ENCODE assay signal across 7 cellular contexts in genomic region chr12:52025301-52026172, GRCh38. TPM values are rescaled to one million over a fixed set of nuclear protein-coding genes. Genes with fewer than 3 reads are reported as not detected.
DNase-seq lines count a peak whose midpoint lies in the region; FAIRE-seq and TF ChIP-seq lines count a peak whose summit lies in the region.

No MANE protein-coding gene starts in this region.

- dilution Hi-C loops in endothelial cell of umbilical vein (cut with MboI; ENCODE audit: extremely low pct_ligation_motif_present, low sequenced_read_pairs) = no loop called here

- peak overlapping the region; percentile 22 for H3K4me3 ChIP-seq in NT2/D1 (ENCODE audit: insufficient read length, low read depth)
- peak overlapping the region in 2 of 3 experiments; percentile 14 to 49 for H3K4me3 ChIP-seq in endothelial cell of umbilical vein (replicated peaks in 1 of 3; ENCODE audit: insufficient read depth in 1 of 3, low read depth in 1 of 3, low read length in 3 of 3)

- peak overlapping the region; percentile 89 for H3K4me2 ChIP-seq in endothelial cell of umbilical vein (ENCODE audit: insufficient read depth, low read length)

- TF ChIP-seq CTCF in endothelial cell of umbilical vein (IDR thresholded peaks at IDR 0.05; ENCODE audit: extremely low read depth in 1 of 2, insufficient read depth in 1 of 2, low read depth in 1 of 2, low read length in 2 of 2) = peak; percentile 62 to 98

- H3K27me3 ChIP-seq in NT2/D1 (ENCODE audit: insufficient read depth, insufficient read length) = peaks cover 28% of the 10 kb centered on the region
- no peaks in the 10 kb centered on the region for H3K27me3 ChIP-seq in endothelial cell of umbilical vein (ENCODE audit: control insufficient read depth in 2 of 2, insufficient read depth in 2 of 2, low read length in 2 of 2)

- no TSS peak for BruUV-seq in endothelial cell of umbilical vein (replicated peaks; lab: Mats Ljungman, UMichigan)

- CTCF ChIA-PET in endothelial cell of umbilical vein (lab: Charles Lee) = interaction anchor here (0.6 to 13.1 kb wide), 53 partner anchors 7 to 854 kb away, joined by 3 to 946 read pairs (median 5); partner anchors contain the start of genes ACVR1B, ATG101, NR4A1 and SMIM41

- FAIRE-seq in GM18507 (lab: Jason Lieb, UNC) (peak; percentile 82), endothelial cell of umbilical vein (lab: Jason Lieb, UNC) (peak; percentile 87)

- TF ChIP-seq POLR2A in endothelial cell of umbilical vein (IDR thresholded peaks at IDR 0.05; ENCODE audit: low read depth, low read length) = no peak

- no peaks in the 10 kb centered on the region for H4K20me1 ChIP-seq in endothelial cell of umbilical vein (replicated peaks; ENCODE audit: control insufficient read depth, extremely low read depth, insufficient read depth, low read length)

- H3K9me3 ChIP-seq in NT2/D1 (ENCODE audit: insufficient read depth, low read length) (no peaks in the 10 kb centered on the region), endothelial cell of umbilical vein (replicated peaks; ENCODE audit: control insufficient read depth, insufficient read depth, low read length) (no peaks in the 10 kb centered on the region)

- peak overlapping the region; percentile 76 for H2AFZ ChIP-seq in endothelial cell of umbilical vein (ENCODE audit: low read depth, low read length)

- peak overlapping the region; percentile 94 for H3K27ac ChIP-seq in endothelial cell of umbilical vein (ENCODE audit: insufficient read depth, low read depth, low read length)

- no peaks in the 10 kb centered on the region for H3K36me3 ChIP-seq in NT2/D1 (ENCODE audit: insufficient read depth, insufficient read length, low read length)
- H3K36me3 ChIP-seq in endothelial cell of umbilical vein (ENCODE audit: control insufficient read depth in 2 of 2, extremely low read depth in 1 of 2, insufficient read depth in 2 of 2, low read length in 2 of 2) = no peaks in the 10 kb centered on the region

- DNase-seq in GM18507 (ENCODE audit: extremely low spot score, insufficient read length, low read depth) (no peak), HuH-7 (ENCODE audit: low spot score) (peak; percentile 89), NT2/D1 (ENCODE audit: low read depth, low spot score) (peak; percentile 67), endothelial cell of umbilical vein (ENCODE audit: low read depth, low spot score) (peak; percentile 83), middle frontal gyrus (ENCODE audit: extremely low spot score, low spot score) (peak; percentile 69)
- peak; percentile 78 for DNase-seq in activated CD8-positive, alpha-beta memory T cell treated with anti-CD3 and anti-CD28 coated beads, Interleukin-2, amount 50 U/mL, for 24 hours (ENCODE audit: extremely low read depth)
- peak; percentile 61 to 74 for DNase-seq in stimulated activated CD8-positive, alpha-beta memory T cell treated with anti-CD3 and anti-CD28 coated beads, Interleukin-15, amount 100 ng/mL, for 4 hours (ENCODE audit: low read depth in 2 of 2)

- H3K9ac ChIP-seq in NT2/D1 (ENCODE audit: insufficient read length, low read depth) = peak overlapping the region; percentile 47
- peak overlapping the region; percentile 59 for H3K9ac ChIP-seq in endothelial cell of umbilical vein (replicated peaks; ENCODE audit: extremely low read depth, insufficient read depth, low read length)

- POLR2A ChIA-PET in endothelial cell of umbilical vein (lab: Charles Lee) = interaction anchor here (0.8 to 12.4 kb wide), 6 partner anchors 19 to 122 kb away, joined by 3 to 221 read pairs (median 3); partner anchors contain the start of gene TAMALIN

- no peaks in the 10 kb centered on the region for H3K79me2 ChIP-seq in endothelial cell of umbilical vein (ENCODE audit: control insufficient read depth, insufficient read depth, low read length)

- intact Hi-C loops in endothelial cell of umbilical vein (cut with micrococcal nuclease) = loop anchor here (1.0 kb wide), 4 partner anchors 26 to 95 kb away; partner anchors contain the start of genes ATG101 and NR4A1

- no peaks in the 10 kb centered on the region for H3K9me1 ChIP-seq in endothelial cell of umbilical vein (replicated peaks; ENCODE audit: control insufficient read depth, extremely low read depth, insufficient read depth, low read length)

- H3K4me1 ChIP-seq in NT2/D1 (ENCODE audit: insufficient read depth, insufficient read length) (peaks cover 21% of the 10 kb centered on the region), endothelial cell of umbilical vein (ENCODE audit: control insufficient read depth, extremely low read depth, insufficient read depth, low read length) (peaks cover 26% of the 10 kb centered on the region)

TF ChIP-seq in endothelial cell of umbilical vein, 7 proteins besides CTCF, POLR2A, EP300 and RAD21:
- TF ChIP-seq FOS (IDR thresholded peaks at IDR 0.05; ENCODE audit: borderline replicate concordance, insufficient read depth, low read length) (no peak), EZH2 (IDR thresholded peaks at IDR 0.05; ENCODE audit: borderline replicate concordance, low read depth, low read length, severe bottlenecking) (no peak), MYC (IDR thresholded peaks at IDR 0.05; ENCODE audit: low read depth, low read length) (no peak), POLR2AphosphoS5 (IDR thresholded peaks at IDR 0.05; ENCODE audit: insufficient read depth, low read depth, low read length) (no peak), GATA2 (IDR thresholded peaks at IDR 0.05; ENCODE audit: insufficient read depth, insufficient read length, low read depth, low read length) (no peak), MAX (IDR thresholded peaks at IDR 0.05; ENCODE audit: insufficient read depth, insufficient read length) (no peak), JUN (IDR thresholded peaks at IDR 0.05; ENCODE audit: borderline replicate concordance, insufficient read depth, insufficient read length, low read depth) (no peak)

RNA-seq across cellular contexts. Expression of gene TAMALIN, which starts 18.8 kb away (rescaled TPM):
- 87.5 and 88.4 TPM in 2 replicates for total RNA-seq in endothelial cell of umbilical vein
- polyA plus RNA-seq in endothelial cell of umbilical vein = 50.0 and 53.3 TPM in 2 replicates
- polyA plus RNA-seq in endothelial cell of umbilical vein (2011; cell fraction: cytosol; rRNA removed) = 42.2 and 64.7 TPM in 2 replicates
- polyA plus RNA-seq in endothelial cell of umbilical vein (2011; cell fraction: nucleus; rRNA removed) = 85.1 and 86.5 TPM in 2 replicates
- 68.4 and 77.9 TPM in 2 replicates for polyA plus RNA-seq in endothelial cell of umbilical vein (2012)
- polyA minus RNA-seq in endothelial cell of umbilical vein = 42.6 and 64.3 TPM in 2 replicates
- 0.51 TPM for polyA minus RNA-seq in endothelial cell of umbilical vein (2011; cell fraction: cytosol; rRNA and poly(A)+ RNA removed)
- 27.5 and 38.0 TPM in 2 replicates for polyA minus RNA-seq in endothelial cell of umbilical vein (2011; cell fraction: nucleus; rRNA and poly(A)+ RNA removed)

RNA-seq across cellular contexts. Expression of gene NR4A1, which starts 25.7 kb away (rescaled TPM):
- 6.8 and 10.2 TPM in 2 replicates for total RNA-seq in endothelial cell of umbilical vein
- 13.4 and 18.2 TPM in 2 replicates for polyA plus RNA-seq in endothelial cell of umbilical vein
- 7.8 and 14.6 TPM in 2 replicates for polyA plus RNA-seq in endothelial cell of umbilical vein (2011; cell fraction: cytosol; rRNA removed)
- polyA plus RNA-seq in endothelial cell of umbilical vein (2011; cell fraction: nucleus; rRNA removed) = 58.3 and 72.6 TPM in 2 replicates
- polyA plus RNA-seq in endothelial cell of umbilical vein (2012) = 10.3 and 10.5 TPM in 2 replicates
- 3.8 and 7.3 TPM in 2 replicates for polyA minus RNA-seq in endothelial cell of umbilical vein
- polyA minus RNA-seq in endothelial cell of umbilical vein (2011; cell fraction: cytosol; rRNA and poly(A)+ RNA removed) = 70.1 TPM
- 26.7 and 42.7 TPM in 2 replicates for polyA minus RNA-seq in endothelial cell of umbilical vein (2011; cell fraction: nucleus; rRNA and poly(A)+ RNA removed)

RNA-seq across cellular contexts. Expression of gene ATG101, which starts 44.2 kb away (rescaled TPM):
- total RNA-seq in endothelial cell of umbilical vein = 41.6 and 43.3 TPM in 2 replicates
- polyA plus RNA-seq in endothelial cell of umbilical vein = 67.5 and 78.4 TPM in 2 replicates
- polyA plus RNA-seq in endothelial cell of umbilical vein (2011; cell fraction: cytosol; rRNA removed) = 82.7 and 95.4 TPM in 2 replicates
- 56.4 and 61.2 TPM in 2 replicates for polyA plus RNA-seq in endothelial cell of umbilical vein (2011; cell fraction: nucleus; rRNA removed)
- polyA plus RNA-seq in endothelial cell of umbilical vein (2012) = 48.8 and 54.3 TPM in 2 replicates
- polyA minus RNA-seq in endothelial cell of umbilical vein = 51.6 and 70.4 TPM in 2 replicates
- 44.9 TPM for polyA minus RNA-seq in endothelial cell of umbilical vein (2011; cell fraction: cytosol; rRNA and poly(A)+ RNA removed)
- 18.7 and 25.5 TPM in 2 replicates for polyA minus RNA-seq in endothelial cell of umbilical vein (2011; cell fraction: nucleus; rRNA and poly(A)+ RNA removed)

RNA-seq across cellular contexts. Expression of gene SMIM41, which starts 54.0 kb away (rescaled TPM):
- not detected in 2 replicates for total RNA-seq in endothelial cell of umbilical vein
- polyA plus RNA-seq in endothelial cell of umbilical vein = not detected in 2 replicates
- not detected in 2 replicates for polyA plus RNA-seq in endothelial cell of umbilical vein (2011; cell fraction: cytosol; rRNA removed)
- not detected in 2 replicates for polyA plus RNA-seq in endothelial cell of umbilical vein (2011; cell fraction: nucleus; rRNA removed)
- not detected in 2 replicates for polyA plus RNA-seq in endothelial cell of umbilical vein (2012)
- not detected in 2 replicates for polyA minus RNA-seq in endothelial cell of umbilical vein
- polyA minus RNA-seq in endothelial cell of umbilical vein (2011; cell fraction: cytosol; rRNA and poly(A)+ RNA removed) = not detected
- polyA minus RNA-seq in endothelial cell of umbilical vein (2011; cell fraction: nucleus; rRNA and poly(A)+ RNA removed) = not detected in 2 replicates
